In the genomic region with DNA sequence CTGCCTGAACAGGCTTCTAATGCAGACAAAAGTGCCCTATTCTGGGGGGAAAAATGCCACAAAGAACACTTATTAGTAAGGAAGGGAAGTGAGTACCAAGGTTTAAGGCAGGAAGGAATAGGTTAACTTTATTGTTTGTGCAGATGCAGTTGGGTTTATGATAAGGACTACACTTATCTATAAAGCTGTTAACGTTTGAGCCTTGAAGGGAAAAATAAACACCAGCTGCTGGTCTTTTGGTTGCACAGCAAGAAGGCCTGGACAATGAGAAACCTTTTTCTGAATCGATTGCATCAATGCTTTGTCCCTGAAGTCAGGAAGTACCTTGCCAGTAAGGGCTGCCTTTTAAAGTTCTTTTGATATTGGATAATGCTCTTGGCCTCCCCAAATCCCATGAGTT, we compare ENCODE assay signal across 17 cellular contexts.
A peak's percentile ranks its signal among the peaks of the same experiment; 100 is the strongest.
DNase-seq lines count a peak whose midpoint lies in the region; ATAC-seq, FAIRE-seq and TF ChIP-seq lines count a peak whose summit lies in the region.
"Had no signal": no experiment of that assay in that cellular context is flagged by ENCODE, and none has a peak within 500 bp of the region (broad histone marks: within the 10 kb centered on the region; RNA-seq: fewer than 3 reads in every experiment).

No MANE protein-coding gene starts in this region.

- H2AFZ ChIP-seq in astrocyte (ENCODE audit: low read depth, low read length) (no peak overlapping the region), hepatocyte (no peak overlapping the region)

- TF ChIP-seq CTCF in astrocyte (IDR thresholded peaks at IDR 0.05; ENCODE audit: insufficient read depth, low read depth, low read length): no peak
- TF ChIP-seq CTCF in hepatocyte (IDR thresholded peaks at IDR 0.05; ENCODE audit: poor library complexity): no peak

- H3K4me1 Mint-ChIP-seq in astrocyte (ENCODE audit: low read depth, unreplicated experiment): peaks cover 16% of the 10 kb centered on the region

- H3K4me3 Mint-ChIP-seq in astrocyte (ENCODE audit: unreplicated experiment): no peak overlapping the region
- H3K4me3 Mint-ChIP-seq: H9, IgD-negative memory B cell had no signal

- H3K9me2 ChIP-seq in hepatocyte (replicated peaks; ENCODE audit: insufficient read depth): no peaks in the 10 kb centered on the region

- 20% methylated on average over 2 of the region's 2 CpGs for WGBS in hepatocyte (ENCODE audit: low lambda C conversion rate, missing lambda C conversion rate)

- H3K4me2 ChIP-seq in astrocyte (ENCODE audit: low read length) (no peak overlapping the region), hepatocyte (no peak overlapping the region)

- H4K20me1 ChIP-seq in astrocyte (ENCODE audit: insufficient read depth, low read length) (no peaks in the 10 kb centered on the region), hepatocyte (ENCODE audit: insufficient read depth, poor library complexity, severe bottlenecking) (no peaks in the 10 kb centered on the region)

- no peaks in the 10 kb centered on the region for H3K4me1 ChIP-seq in astrocyte (ENCODE audit: insufficient read depth, low read length)
- no peaks in the 10 kb centered on the region for H3K4me1 ChIP-seq in hepatocyte (ENCODE audit: insufficient read depth)

- H3K27ac ChIP-seq in astrocyte (ENCODE audit: low read depth, low read length): no peak overlapping the region
- H3K27ac ChIP-seq in hepatocyte: peak overlapping the region; percentile 62

- ATAC-seq in HG03139 (IDR thresholded peaks at IDR 0.05; ENCODE audit: unreplicated experiment): no peak
- ATAC-seq: PC-3 had no signal

- DNase-seq in DMS53 treated with DMSO at 0.1 percent for 48 hours (lab: John Stamatoyannopoulos, UW; ENCODE audit: unreplicated experiment) (peak; percentile 39), NCI-H146 treated with DMSO at 0.1 percent for 48 hours (lab: John Stamatoyannopoulos, UW; ENCODE audit: unreplicated experiment) (peak; percentile 94), astrocyte (ENCODE audit: low read depth) (peak; percentile 24), hepatocyte (ENCODE audit: low spot score) (peak; percentile 23), HTR-8/SVneo (ENCODE audit: insufficient read length, low spot score) (no peak)
- DNase-seq in central memory CD4-positive, alpha-beta T cell: no peak
- DNase-seq: COR-L47, DMS79, H9, Kasumi-1, NCI-H1105, NCI-H187 treated with DMSO at 0.1 percent for 48 hours, NCI-H2171 treated with DMSO at 0.1 percent for 48 hours, NCI-H524, PC-3 had no signal

- no peak overlapping the region for H3K9ac ChIP-seq in astrocyte (ENCODE audit: low read length)

- peaks cover 4% of the 10 kb centered on the region for H3K9me3 Mint-ChIP-seq in astrocyte (ENCODE audit: unreplicated experiment)
- H3K9me3 Mint-ChIP-seq: H9 had no signal

- no peak for FAIRE-seq in astrocyte (lab: Jason Lieb, UNC)
- FAIRE-seq in HTR-8/SVneo (lab: Jason Lieb, UNC): no peak

- no peaks in the 10 kb centered on the region for H3K79me2 ChIP-seq in astrocyte (ENCODE audit: insufficient read depth, low read length)
- no peaks in the 10 kb centered on the region for H3K79me2 ChIP-seq in hepatocyte

- H3K27me3 ChIP-seq in astrocyte (ENCODE audit: insufficient read depth, low read length) (no peaks in the 10 kb centered on the region), hepatocyte (no peaks in the 10 kb centered on the region)

- H3K9me3 ChIP-seq in astrocyte (ENCODE audit: insufficient read depth, low read depth, low read length) (no peaks in the 10 kb centered on the region), hepatocyte (ENCODE audit: low read depth) (no peaks in the 10 kb centered on the region)

- H3K27ac Mint-ChIP-seq in astrocyte (ENCODE audit: unreplicated experiment): no peak overlapping the region
- H3K27ac Mint-ChIP-seq: H9, IgD-negative memory B cell had no signal

- no peaks in the 10 kb centered on the region for H3K36me3 Mint-ChIP-seq in astrocyte (ENCODE audit: low read depth, unreplicated experiment)
- H3K36me3 Mint-ChIP-seq: IgD-negative memory B cell had no signal

- no peak overlapping the region for H3K4me3 ChIP-seq in astrocyte (ENCODE audit: insufficient read depth, low read depth, low read length)
- no peak overlapping the region for H3K4me3 ChIP-seq in hepatocyte

- no peaks in the 10 kb centered on the region for H3K27me3 Mint-ChIP-seq in astrocyte (ENCODE audit: low read depth, unreplicated experiment)

- H3K36me3 ChIP-seq in astrocyte (ENCODE audit: insufficient read depth, low read length) (no peaks in the 10 kb centered on the region), hepatocyte (replicated peaks; ENCODE audit: insufficient read depth, low read depth) (no peaks in the 10 kb centered on the region)

Comparison
In these comparisons a context has a peak if more than half of its experiments do, and no peak if none do; other contexts are left out.
1. DNase-seq: peak in DMS53 treated with DMSO at 0.1 percent for 48 hours (single experiment), NCI-H146 treated with DMSO at 0.1 percent for 48 hours (single experiment), astrocyte (single experiment) and hepatocyte (single experiment); none in HTR-8/SVneo (single experiment) and central memory CD4-positive, alpha-beta T cell (single experiment).